23 cellular contexts compared by ENCODE assay signal in genomic region chr12:3054374-3054773, GRCh38. TPM values are rescaled to one million over a fixed set of nuclear protein-coding genes. Genes with fewer than 3 reads are reported as not detected.
A peak's percentile ranks its signal among the peaks of the same experiment; 100 is the strongest.
DNase-seq lines count a peak whose midpoint lies in the region; ATAC-seq and TF ChIP-seq lines count a peak whose summit lies in the region.
"Had no signal": no experiment of that assay in that cellular context is flagged by ENCODE, and none has a peak within 500 bp of the region (broad histone marks: within the 10 kb centered on the region; RNA-seq: fewer than 3 reads in every experiment).

No MANE protein-coding gene starts in this region.

- H2BK5ac ChIP-seq in neuronal stem cell (ENCODE audit: low read length), result no peak overlapping the region

- TF ChIP-seq POLR2A in uterus (IDR thresholded peaks at IDR 0.05), result no peak

- no peak overlapping the region for H2AK5ac ChIP-seq in neuronal stem cell (ENCODE audit: low read depth, low read length)

- no peak overlapping the region for H2AFZ ChIP-seq in neuronal stem cell (ENCODE audit: low read length)

- no peak overlapping the region for H2BK120ac ChIP-seq in neuronal stem cell (ENCODE audit: low read depth, low read length)

- no peak overlapping the region for H3K14ac ChIP-seq in neuronal stem cell (ENCODE audit: low read length)

- peaks cover 0 to 8% of the 10 kb centered on the region in 2 donors for H3K4me1 ChIP-seq in neuronal stem cell (ENCODE audit: control insufficient read depth in 2 of 2, insufficient read depth in 1 of 2, low read depth in 1 of 2, low read length in 2 of 2)
- no peaks in the 10 kb centered on the region for H3K4me1 ChIP-seq in uterus

- peak overlapping the region; percentile 21 for H3K9ac ChIP-seq in neuronal stem cell (ENCODE audit: low read depth, low read length, poor library complexity)
- H3K9ac ChIP-seq: BLaER1 treated with 17β-estradiol and CSF1 and Interleukin-3, amounts not matched to agents 10 nM and 100 nM had no signal

- WGBS in neuronal stem cell (ENCODE audit: extremely low coverage in 2 of 2, insufficient read length in 2 of 2, insufficient replicate concordance in 1 of 2), 2 donors, result no CpG with 5 or more reads among the region's 7 CpGs

- H3K18ac ChIP-seq in neuronal stem cell (ENCODE audit: low read length), result peak overlapping the region; percentile 8

- ATAC-seq in HG02973 (IDR thresholded peaks at IDR 0.05; ENCODE audit: unreplicated experiment), result no peak
- ATAC-seq: GM12878, HCT116, PC-3 had no signal

- H3K9me3 ChIP-seq in neuronal stem cell (replicated peaks in 1 of 2; ENCODE audit: control insufficient read depth in 2 of 2, insufficient read depth in 1 of 2, low read depth in 1 of 2, low read length in 2 of 2) (no peaks in the 10 kb centered on the region), uterus (no peaks in the 10 kb centered on the region)
- H3K9me3 ChIP-seq: BLaER1 treated with 17β-estradiol and CSF1 and Interleukin-3, amounts not matched to agents 10 nM and 100 nM had no signal

- no peak overlapping the region for H4K91ac ChIP-seq in neuronal stem cell (ENCODE audit: low read depth, low read length, poor library complexity)

- H3K36me3 ChIP-seq in H7 (replicated peaks; ENCODE audit: control insufficient read depth, insufficient read depth, low read length), result no peaks in the 10 kb centered on the region
- H3K36me3 ChIP-seq in neuronal stem cell (replicated peaks in 1 of 2; ENCODE audit: control insufficient read depth in 2 of 2, insufficient read depth in 2 of 2, low read length in 2 of 2), result no peaks in the 10 kb centered on the region
- H3K36me3 ChIP-seq in uterus, result no peaks in the 10 kb centered on the region
- H3K36me3 ChIP-seq: BLaER1 treated with 17β-estradiol and CSF1 and Interleukin-3, amounts not matched to agents 10 nM and 100 nM had no signal

- intact Hi-C loops in uterus (cut with DNase I; ENCODE audit: low total_unique reads), result no loop called here

- H2BK12ac ChIP-seq in neuronal stem cell (ENCODE audit: low read length), result no peak overlapping the region

- H2BK15ac ChIP-seq in neuronal stem cell (ENCODE audit: low read length), result no peak overlapping the region

- H3K4ac ChIP-seq in neuronal stem cell (ENCODE audit: low read length), result no peak overlapping the region

- peak; percentile 19 for DNase-seq in H7
- DNase-seq in islet precursor cell, result peak; percentile 55
- no peak for DNase-seq in neuronal stem cell (ENCODE audit: low spot score)
- no peak for DNase-seq in uterus
- DNase-seq in NAMALWA (ENCODE audit: low spot score), result no peak
- no peak for DNase-seq in GM03348 (ENCODE audit: low spot score)
- DNase-seq: AML-193; CD4-positive, alpha-beta T cell; COR-L47; Karpas-422; NCI-H1092 treated with DMSO at 0.1 percent for 48 hours; NCI-H1436; NCI-H187 treated with DMSO at 0.1 percent for 48 hours; NCI-H2171 treated with DMSO at 0.1 percent for 48 hours; NCI-H345; NCI-H510A treated with DMSO at 0.1 percent for 48 hours; NCI-H748 treated with DMSO at 0.1 percent for 48 hours; NK-92 treated with Interleukin-12 subunit alpha and Interleukin-12 subunit beta, amount 100 ng/mL, for 24 hours; PC-3 had no signal

- H3K27ac ChIP-seq in neuronal stem cell (replicated peaks; ENCODE audit: low read length), result no peak overlapping the region
- H3K27ac ChIP-seq in uterus, result peak overlapping the region; percentile 74 to 86
- H3K27ac ChIP-seq: BLaER1 treated with 17β-estradiol and CSF1 and Interleukin-3, amounts not matched to agents 10 nM and 100 nM had no signal

- no peaks in the 10 kb centered on the region for H3K27me3 ChIP-seq in H7 (ENCODE audit: control insufficient read depth, insufficient read depth, low read length)
- H3K27me3 ChIP-seq in neuronal stem cell (ENCODE audit: control insufficient read depth in 3 of 3, insufficient read depth in 3 of 3, low read depth in 1 of 3, low read length in 3 of 3), result no peaks in the 10 kb centered on the region
- H3K27me3 ChIP-seq in uterus, result no peaks in the 10 kb centered on the region

- no peak overlapping the region for H4K8ac ChIP-seq in neuronal stem cell (ENCODE audit: low read depth, low read length)

- no peak overlapping the region for H3K23ac ChIP-seq in neuronal stem cell (ENCODE audit: low read depth, low read length, poor library complexity)

- H3K79me1 ChIP-seq in neuronal stem cell (ENCODE audit: low read depth, low read length), result no peaks in the 10 kb centered on the region

- no peak overlapping the region for H3K4me2 ChIP-seq in neuronal stem cell (ENCODE audit: insufficient read depth, low read length, poor library complexity, severe bottlenecking)
- H3K4me2 ChIP-seq: BLaER1 treated with 17β-estradiol and CSF1 and Interleukin-3, amounts not matched to agents 10 nM and 100 nM had no signal

- no peak overlapping the region for H3K4me3 ChIP-seq in H7 (ENCODE audit: insufficient read depth, low read depth, low read length)
- peak overlapping the region in 1 of 2 donors; percentile 65 for H3K4me3 ChIP-seq in neuronal stem cell (ENCODE audit: low read length in 2 of 2)
- H3K4me3 ChIP-seq in uterus, result no peak overlapping the region
- H3K4me3 ChIP-seq: BLaER1 treated with 17β-estradiol and CSF1 and Interleukin-3, amounts not matched to agents 10 nM and 100 nM; GM12878 had no signal

- no peak for TF ChIP-seq CTCF in uterus (IDR thresholded peaks at IDR 0.05)

RNA-seq across cellular contexts. Expression of gene TSPAN9, which starts 22.8 kb away (rescaled TPM):
- total RNA-seq in H7 (2014; rRNA removed; shearing (Covaris generic)), result 20.5 and 22.4 TPM in 2 replicates
- polyA plus RNA-seq in neuronal stem cell (2013, experiment 1 of 2), result 12.5 TPM
- 12.5 TPM for polyA plus RNA-seq in neuronal stem cell (2013, experiment 2 of 2)
- total RNA-seq in uterus, result 100 to 1,000 TPM in 1 of 4 donors, 10 to 100 TPM in 3; 47.9 to 106 (median 65.1) TPM

Comparison
In these comparisons a context has a peak if more than half of its experiments do, and no peak if none do; other contexts are left out.
1. DNase-seq: peak in H7 (single experiment) and islet precursor cell (single experiment); none in neuronal stem cell (single experiment), uterus (0 of 2), NAMALWA (single experiment) and GM03348 (single experiment).